ENCODE assay signal across 8 cellular contexts in the genomic region with DNA sequence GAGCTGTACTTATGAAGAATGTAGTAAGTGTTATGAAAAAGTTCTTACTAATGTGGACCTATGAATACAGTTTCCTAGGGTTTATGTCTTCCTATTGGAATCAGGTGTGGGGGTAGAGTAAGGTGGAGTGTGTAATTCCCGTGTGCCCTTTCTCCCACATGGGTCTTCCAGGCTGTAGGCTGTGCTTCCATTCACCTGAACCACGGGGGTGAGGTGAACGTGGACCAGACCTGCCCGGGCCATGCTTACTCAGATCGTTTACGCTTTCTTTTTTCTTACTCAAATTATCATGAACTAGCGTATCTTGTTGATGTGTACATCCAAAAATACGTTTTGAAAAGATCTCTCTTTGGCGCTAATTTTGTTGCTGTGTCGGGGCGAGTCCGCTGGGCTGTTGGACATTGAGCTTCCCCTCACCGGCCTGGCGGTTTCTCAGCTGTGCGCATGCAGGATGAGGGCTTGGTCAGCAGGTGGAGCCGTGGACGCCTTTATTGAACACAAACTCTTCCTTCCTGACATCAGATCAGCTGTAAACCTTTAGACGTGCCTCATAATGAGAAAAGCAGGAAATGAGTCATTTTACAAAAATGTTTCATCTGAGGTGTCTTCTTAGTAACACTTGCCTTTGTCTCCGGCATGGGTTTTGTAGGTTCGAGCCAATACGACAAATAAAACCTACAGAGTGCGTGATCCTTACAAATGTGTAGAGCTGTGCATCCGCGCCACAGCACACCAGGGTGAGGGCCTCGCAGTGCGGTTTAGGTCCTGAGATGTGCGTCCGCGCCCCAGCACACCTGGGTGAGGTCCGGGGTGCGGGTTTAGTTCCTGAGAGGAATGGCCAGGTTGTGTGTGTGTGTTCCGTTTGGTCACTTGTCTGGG. TPM values are rescaled to one million over a fixed set of nuclear protein-coding genes. Genes with fewer than 3 reads are reported as not detected.
DNase-seq lines count a peak whose midpoint lies in the region; ATAC-seq and TF ChIP-seq lines count a peak whose summit lies in the region.

No MANE protein-coding gene starts in this region.

- no peaks in the 10 kb centered on the region for H3K9me3 Mint-ChIP-seq in chondrocyte (ENCODE audit: low read depth)

- no peaks in the 10 kb centered on the region for H3K4me1 ChIP-seq in lower lobe of right lung

- no peaks in the 10 kb centered on the region for H3K9me3 ChIP-seq in lower lobe of right lung

- TF ChIP-seq CTCF in chondrocyte (IDR thresholded peaks at IDR 0.05) (peak; percentile 88), lower lobe of right lung (IDR thresholded peaks at IDR 0.05) (peak; percentile 56)

- H3K27me3 ChIP-seq in H7 (ENCODE audit: control insufficient read depth, insufficient read depth, low read length) (no peaks in the 10 kb centered on the region), lower lobe of right lung (ENCODE audit: low read depth) (no peaks in the 10 kb centered on the region)

- H3K27me3 Mint-ChIP-seq in chondrocyte (ENCODE audit: low read depth): no peaks in the 10 kb centered on the region

- H3K36me3 Mint-ChIP-seq in chondrocyte (ENCODE audit: low read depth): peaks cover 36% of the 10 kb centered on the region

- H3K4me3 Mint-ChIP-seq in chondrocyte (ENCODE audit: unreplicated experiment): no peak overlapping the region

- peak; percentile 93 to 94 for ATAC-seq in activated CD4-positive, CD25-positive, alpha-beta regulatory T cell treated with anti-CD3 and anti-CD28 coated beads, Interleukin-2, amount 50 U/mL, for 24 hours
- peak; percentile 64 for ATAC-seq in lower lobe of right lung

- intact Hi-C loops in lower lobe of right lung (cut with DNase I): no loop called here

- peak; percentile 32 for DNase-seq in NCI-H1436 (lab: John Stamatoyannopoulos, UW)
- no peak for DNase-seq in NCI-H1436 treated with DMSO at 0.1 percent for 48 hours (lab: John Stamatoyannopoulos, UW)
- DNase-seq in H7: peak; percentile 90
- peak; percentile 74 for DNase-seq in M059J (ENCODE audit: low read depth)
- DNase-seq in chondrocyte (ENCODE audit: low spot score): no peak
- no peak for DNase-seq in lower lobe of right lung
- DNase-seq in stimulated activated CD8-positive, alpha-beta memory T cell treated with anti-CD3 and anti-CD28 coated beads, Interleukin-15, amount 100 ng/mL, for 1 hour (ENCODE audit: low read depth): peak; percentile 62

- H3K27ac Mint-ChIP-seq in chondrocyte (ENCODE audit: unreplicated experiment): peak overlapping the region; percentile 82

- no peak overlapping the region for H3K27ac ChIP-seq in lower lobe of right lung

- H3K4me3 ChIP-seq in H7 (ENCODE audit: insufficient read depth, low read depth, low read length): no peak overlapping the region
- H3K4me3 ChIP-seq in lower lobe of right lung: no peak overlapping the region

- peaks cover 24% of the 10 kb centered on the region for H3K4me1 Mint-ChIP-seq in chondrocyte (ENCODE audit: low read depth)

- H3K36me3 ChIP-seq in H7 (replicated peaks; ENCODE audit: control insufficient read depth, insufficient read depth, low read length) (peaks cover 4% of the 10 kb centered on the region), lower lobe of right lung (peaks cover 91% of the 10 kb centered on the region)

RNA-seq across cellular contexts. Expression of gene WDR37, which starts 53.8 kb away (rescaled TPM):
- 8.4 and 9.7 TPM in 2 replicates for total RNA-seq in H7 (2014; rRNA removed; shearing (Covaris generic))
- 4.8 and 5.6 TPM in 2 replicates for total RNA-seq in M059J (2014; rRNA removed; shearing (Covaris generic))
- total RNA-seq in chondrocyte: 10.9 to 15.5 TPM (median 12.4 TPM) in 3 replicates
- 22.0 TPM for total RNA-seq in lower lobe of right lung

Comparison
In these comparisons a context has a peak if more than half of its experiments do, and no peak if none do; other contexts are left out.
1. DNase-seq: peak in NCI-H1436 (single experiment), H7 (single experiment), M059J (single experiment) and stimulated activated CD8-positive, alpha-beta memory T cell treated with anti-CD3 and anti-CD28 coated beads, Interleukin-15, amount 100 ng/mL, for 1 hour (single experiment); none in NCI-H1436 treated with DMSO at 0.1 percent for 48 hours (single experiment), chondrocyte (single experiment) and lower lobe of right lung (single experiment).